11 cellular contexts compared by ENCODE assay signal in genomic region chr9:110340306-110340705, GRCh38. TPM values are rescaled to one million over a fixed set of nuclear protein-coding genes. Genes with fewer than 3 reads are reported as not detected.
DNase-seq lines count a peak whose midpoint lies in the region; ATAC-seq and TF ChIP-seq lines count a peak whose summit lies in the region.
"Had no signal": no experiment of that assay in that cellular context is flagged by ENCODE, and none has a peak within 500 bp of the region (broad histone marks: within the 10 kb centered on the region; RNA-seq: fewer than 3 reads in every experiment).

No MANE protein-coding gene starts in this region.

- H3K4me2 ChIP-seq in SU-DHL-6 (ENCODE audit: low read depth, low read length, poor library complexity, severe bottlenecking), result no peak overlapping the region

- no peaks in the 10 kb centered on the region for H3K36me3 ChIP-seq in SU-DHL-6 (ENCODE audit: low read length)

- no peak overlapping the region for H2AFZ ChIP-seq in SU-DHL-6 (ENCODE audit: low read depth, low read length, severe bottlenecking)

- no peak overlapping the region for H3K9ac ChIP-seq in SU-DHL-6 (ENCODE audit: low read length)

- DNase-seq in AG10803 (ENCODE audit: low read depth), result peak; percentile 23
- no peak for DNase-seq in HFF-Myc (ENCODE audit: extremely low read depth, low read depth)
- peak; percentile 40 for DNase-seq in iPS DF 19.7 (ENCODE audit: low read depth, low spot score)
- DNase-seq in coronary artery (ENCODE audit: low spot score), result no peak
- DNase-seq: activated CD4-positive, alpha-beta T cell treated with anti-CD3 and anti-CD28 coated beads for 4 hours; hypothalamus; nucleus accumbens had no signal

- H4K20me1 ChIP-seq in SU-DHL-6 (ENCODE audit: low read depth, low read length), result no peaks in the 10 kb centered on the region

- no peaks in the 10 kb centered on the region for H3K27me3 ChIP-seq in SU-DHL-6 (ENCODE audit: low read length)

- H3K27ac ChIP-seq in SU-DHL-6 (ENCODE audit: low read depth, low read length) (no peak overlapping the region), coronary artery (no peak overlapping the region)

- no peak overlapping the region for H3K27ac Mint-ChIP-seq in activated T-helper 17 cell treated with anti-CD3 and anti-CD28 coated beads, Interleukin-2, amount 50 U/mL, for 72 hours

- no peaks in the 10 kb centered on the region for H3K9me3 Mint-ChIP-seq in activated T-helper 17 cell treated with anti-CD3 and anti-CD28 coated beads, Interleukin-2, amount 50 U/mL, for 72 hours

- ATAC-seq in activated T-helper 17 cell treated with anti-CD3 and anti-CD28 coated beads, Interleukin-2, amount 50 U/mL, for 72 hours (replicated peaks), result no peak
- ATAC-seq in HG02852 (IDR thresholded peaks at IDR 0.05; ENCODE audit: unreplicated experiment) (no peak), HG03135 (IDR thresholded peaks at IDR 0.05; ENCODE audit: unreplicated experiment) (no peak)

- H3K9me3 ChIP-seq in SU-DHL-6 (ENCODE audit: insufficient read depth, low read length), result no peaks in the 10 kb centered on the region

- no peaks in the 10 kb centered on the region for H3F3A ChIP-seq in SU-DHL-6 (ENCODE audit: insufficient read depth)

- peak; percentile 54 for TF ChIP-seq CTCF in AG10803 (conservative IDR thresholded peaks at IDR 0.05; ENCODE audit: low read length)
- TF ChIP-seq CTCF in HFF-Myc (IDR thresholded peaks at IDR 0.05; ENCODE audit: low read depth, low read length, missing control alignments), result peak; percentile 54
- peak; percentile 17 for TF ChIP-seq CTCF in SU-DHL-6 (IDR thresholded peaks at IDR 0.05; ENCODE audit: insufficient read depth, low read length, poor library complexity, severe bottlenecking)
- no peak for TF ChIP-seq CTCF in coronary artery (IDR thresholded peaks at IDR 0.05)

- H3K27me3 Mint-ChIP-seq in activated T-helper 17 cell treated with anti-CD3 and anti-CD28 coated beads, Interleukin-2, amount 50 U/mL, for 72 hours, result peaks cover 2% of the 10 kb centered on the region

- no peak overlapping the region for H3K4me3 ChIP-seq in AG10803 (ENCODE audit: low read length)
- no peak overlapping the region for H3K4me3 ChIP-seq in HFF-Myc (replicated peaks; ENCODE audit: low read depth, low read length)
- H3K4me3 ChIP-seq in SU-DHL-6 (ENCODE audit: insufficient read depth, low read length, poor library complexity, severe bottlenecking), result no peak overlapping the region
- no peak overlapping the region for H3K4me3 ChIP-seq in coronary artery

- H3K9me2 ChIP-seq in SU-DHL-6 (replicated peaks; ENCODE audit: insufficient read depth, low read length), result no peaks in the 10 kb centered on the region

- no peaks in the 10 kb centered on the region for H3K36me3 Mint-ChIP-seq in activated T-helper 17 cell treated with anti-CD3 and anti-CD28 coated beads, Interleukin-2, amount 50 U/mL, for 72 hours (ENCODE audit: low read depth)

- no peaks in the 10 kb centered on the region for H3K79me2 ChIP-seq in SU-DHL-6 (ENCODE audit: insufficient read depth, low read length)

- H3K4me1 Mint-ChIP-seq in activated T-helper 17 cell treated with anti-CD3 and anti-CD28 coated beads, Interleukin-2, amount 50 U/mL, for 72 hours, result no peaks in the 10 kb centered on the region

- no peak overlapping the region for H3K4me3 Mint-ChIP-seq in activated T-helper 17 cell treated with anti-CD3 and anti-CD28 coated beads, Interleukin-2, amount 50 U/mL, for 72 hours

RNA-seq across cellular contexts. Expression of gene TXNDC8, which starts 2.6 kb away (rescaled TPM):
- total RNA-seq in activated T-helper 17 cell treated with anti-CD3 and anti-CD28 coated beads, Interleukin-2, amount 50 U/mL, for 72 hours, result not detected

Comparison
In these comparisons a context has a peak if more than half of its experiments do, and no peak if none do; other contexts are left out.
1. DNase-seq: peak in AG10803 (single experiment) and iPS DF 19.7 (single experiment); none in HFF-Myc (single experiment) and coronary artery (single experiment).